17 cellular contexts compared by ENCODE assay signal in genomic region chr6:52620055-52620905, GRCh38.
"Had no signal": no experiment of that assay in that cellular context is flagged by ENCODE, and none has a peak within 500 bp of the region (broad histone marks: within the 10 kb centered on the region; RNA-seq: fewer than 3 reads in every experiment).

No MANE protein-coding gene starts in this region.

- H3K4me3 ChIP-seq: lung, tibial artery, uterus had no signal

- DNase-seq: activated B cell treated with CpG ODN at 0.5 μM for 24 hours; activated CD4-positive, alpha-beta T cell treated with anti-CD3 and anti-CD28 coated beads, Interleukin-2, amount 10 ng/mL, durations not matched to agents 24 days and 14 days; activated CD8-positive, alpha-beta memory T cell treated with anti-CD3 and anti-CD28 coated beads, Interleukin-2, amount 50 U/mL, for 4 hours; activated CD8-positive, alpha-beta T cell treated with anti-CD3 and anti-CD28 coated beads, Interleukin-2, amount 10 ng/mL, durations not matched to agents 7 days and 5 days; activated effector memory CD4-positive, alpha-beta T cell treated with anti-CD3 and anti-CD28 coated beads, Interleukin-2, amount 50 U/mL, for 16 hours; activated T-cell treated with anti-CD3 and anti-CD28 coated beads, Interleukin-2, amount 50 U/mL, for 48 hours; amniotic stem cell; effector memory CD4-positive, alpha-beta T cell; head of caudate nucleus; left colon; retina; stimulated activated CD4-positive, alpha-beta T cell treated with anti-CD3 and anti-CD28 coated beads, Interleukin-15, amount 100 ng/mL, for 24 hours; stimulated activated CD4-positive, alpha-beta T cell treated with anti-CD3 and anti-CD28 coated beads, Interleukin-4, amount 100 ng/mL, for 1 hour; stimulated activated naive CD4-positive, alpha-beta T cell; tibial artery; uterus had no signal

- H3K36me3 ChIP-seq: tibial artery, uterus had no signal

- ATAC-seq: activated CD8-positive, alpha-beta T cell treated with anti-CD3 and anti-CD28 coated beads, Interleukin-2, amount 10 ng/mL, durations not matched to agents 7 days and 5 days; left colon had no signal

- H3K27me3 ChIP-seq: tibial artery, uterus had no signal

- H3K4me1 ChIP-seq: tibial artery, uterus had no signal

- H3K9me3 ChIP-seq: tibial artery, uterus had no signal

- H3K27ac ChIP-seq: tibial artery, uterus had no signal
